Comparison of ENCODE assay signal across 19 cellular contexts in the genomic region with DNA sequence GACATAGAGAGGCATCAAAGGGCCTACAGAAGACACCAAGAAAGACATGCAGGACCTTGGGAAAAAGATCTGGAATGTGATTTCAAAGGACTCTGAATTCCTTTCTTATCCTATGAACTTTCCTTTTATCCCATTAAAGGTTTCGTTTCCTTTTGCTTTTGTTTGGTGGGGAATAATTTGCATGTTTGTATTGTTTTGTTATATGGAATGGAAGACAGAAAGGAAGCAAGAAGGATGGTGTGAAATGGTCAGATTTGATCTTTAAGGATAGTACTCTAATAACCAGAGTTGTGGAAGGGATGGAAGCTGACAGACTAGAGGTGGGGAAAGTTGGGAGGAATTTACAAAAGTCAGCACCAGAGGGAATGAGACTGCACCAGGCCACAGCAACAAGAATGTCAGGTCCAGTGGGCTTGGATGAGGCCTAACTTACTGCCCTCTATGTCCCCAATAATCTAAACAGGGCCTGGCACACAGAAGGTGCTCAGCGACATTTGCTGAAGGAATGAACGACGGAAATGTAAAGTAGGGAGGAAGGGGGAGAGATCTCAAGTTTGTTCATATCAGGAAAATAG.
DNase-seq lines count a peak whose midpoint lies in the region; ATAC-seq and TF ChIP-seq lines count a peak whose summit lies in the region.
"Had no signal": no experiment of that assay in that cellular context is flagged by ENCODE, and none has a peak within 500 bp of the region (broad histone marks: within the 10 kb centered on the region; RNA-seq: fewer than 3 reads in every experiment).

No MANE protein-coding gene starts in this region.

- no peak overlapping the region for H2BK5ac ChIP-seq in mesenchymal stem cell (ENCODE audit: low read depth, low read length, poor library complexity, severe bottlenecking)

- H3K4me2 ChIP-seq in mesenchymal stem cell (ENCODE audit: low read length, poor library complexity, severe bottlenecking), result no peak overlapping the region

- H2AFZ ChIP-seq in mesenchymal stem cell (ENCODE audit: low read depth, low read length), result no peak overlapping the region

- no peaks in the 10 kb centered on the region for H3K27me3 Mint-ChIP-seq in Calu3 (ENCODE audit: unreplicated experiment)

- H3K4me3 Mint-ChIP-seq in Calu3 (ENCODE audit: low read depth, unreplicated experiment), result no peak overlapping the region
- H3K4me3 Mint-ChIP-seq: B cell; CD8-positive, alpha-beta T cell had no signal

- no peak overlapping the region for H3K23ac ChIP-seq in mesenchymal stem cell (ENCODE audit: low read length in 2 of 2)

- H3K9me3 Mint-ChIP-seq in Calu3 (ENCODE audit: low read depth, unreplicated experiment), result no peaks in the 10 kb centered on the region

- no peak overlapping the region for H2BK120ac ChIP-seq in mesenchymal stem cell (ENCODE audit: low read depth, low read length)

- no peaks in the 10 kb centered on the region for H3K79me1 ChIP-seq in mesenchymal stem cell (replicated peaks; ENCODE audit: low read length, poor library complexity, severe bottlenecking)

- H3K27ac ChIP-seq in body of pancreas (peak overlapping the region in 3 of 4 donors; percentile 72 to 83 (median 74)), mesenchymal stem cell (ENCODE audit: low read length, poor library complexity, severe bottlenecking) (peak overlapping the region; percentile 3)
- H3K27ac ChIP-seq: C4-2B, RWPE1 had no signal

- BruUV-seq in Calu3 (replicated peaks; lab: Mats Ljungman, UMichigan), result no TSS peak

- H4K8ac ChIP-seq in mesenchymal stem cell (ENCODE audit: low read length), result no peak overlapping the region

- no peaks in the 10 kb centered on the region for H3K9me3 ChIP-seq in body of pancreas
- H3K9me3 ChIP-seq in mesenchymal stem cell (ENCODE audit: control insufficient read depth, low read length), result no peaks in the 10 kb centered on the region
- H3K9me3 ChIP-seq: MG63 had no signal

- no peak for TF ChIP-seq POLR2A in body of pancreas (IDR thresholded peaks at IDR 0.05)

- intact Hi-C loops in Calu3 (cut with micrococcal nuclease; ENCODE audit: unreplicated experiment) (no loop called here), body of pancreas (cut with DNase I) (no loop called here)

- no peaks in the 10 kb centered on the region for H3K36me3 Mint-ChIP-seq in Calu3 (ENCODE audit: insufficient read depth, unreplicated experiment)
- H3K36me3 Mint-ChIP-seq: CD8-positive, alpha-beta T cell had no signal

- CTCF ChIA-PET in Calu3 (lab: Charles Lee), result no interaction called here

- ATAC-seq in body of pancreas, result no peak
- ATAC-seq: CD8-positive, alpha-beta T cell had no signal

- H3K4me1 Mint-ChIP-seq in Calu3 (ENCODE audit: low read depth, unreplicated experiment), result peaks cover 36% of the 10 kb centered on the region
- H3K4me1 Mint-ChIP-seq: B cell had no signal

- no peak overlapping the region for H4K91ac ChIP-seq in mesenchymal stem cell (ENCODE audit: low read length)

- DNase-seq in Calu3 (no peak), body of pancreas (no peak), mesenchymal stem cell (no peak), NCI-H2029 treated with DMSO at 0.1 percent for 48 hours (lab: John Stamatoyannopoulos, UW) (no peak), COR-L47 (lab: John Stamatoyannopoulos, UW) (no peak), AG20443 (ENCODE audit: low spot score) (no peak), mesenteric fat pad (ENCODE audit: low spot score) (no peak)
- DNase-seq: CD8-positive, alpha-beta T cell; H7; Kasumi-1; MG63; NCI-H1694; NCI-H2081; NCI-H2227 treated with DMSO at 0.1 percent for 48 hours; NCI-H526 treated with DMSO at 0.1 percent for 48 hours; SHP77 had no signal

- no peak overlapping the region for H3K14ac ChIP-seq in mesenchymal stem cell (ENCODE audit: low read length in 2 of 2)

- H3K4me3 ChIP-seq in body of pancreas, result no peak overlapping the region
- no peak overlapping the region for H3K4me3 ChIP-seq in mesenchymal stem cell (ENCODE audit: insufficient read depth in 1 of 2, low read depth in 1 of 2, low read length in 2 of 2)
- H3K4me3 ChIP-seq: MG63 had no signal

- no peak overlapping the region for H3K4ac ChIP-seq in mesenchymal stem cell (ENCODE audit: low read depth in 1 of 2, low read length in 2 of 2)

- no peaks in the 10 kb centered on the region for H3K27me3 ChIP-seq in body of pancreas
- no peaks in the 10 kb centered on the region for H3K27me3 ChIP-seq in mesenchymal stem cell (ENCODE audit: control insufficient read depth in 1 of 2, insufficient read depth in 1 of 2, low read length in 2 of 2)
- H3K27me3 ChIP-seq: MG63 had no signal

- TF ChIP-seq CTCF in Calu3 (IDR thresholded peaks at IDR 0.05; ENCODE audit: unreplicated experiment), result no peak
- TF ChIP-seq CTCF in body of pancreas (IDR thresholded peaks at IDR 0.05), result no peak

- H2BK15ac ChIP-seq in mesenchymal stem cell (ENCODE audit: low read depth, poor library complexity, severe bottlenecking), result no peak overlapping the region

- H3K36me3 ChIP-seq in body of pancreas (replicated peaks in 1 of 2; ENCODE audit: insufficient read depth in 1 of 2, low read depth in 2 of 2) (no peaks in the 10 kb centered on the region), mesenchymal stem cell (ENCODE audit: control insufficient read depth in 1 of 2, insufficient read depth in 2 of 2, low read depth in 1 of 2, low read length in 2 of 2) (no peaks in the 10 kb centered on the region)
- H3K36me3 ChIP-seq: MG63 had no signal

- 78 to 81% methylated on average over 4 of the region's 4 CpGs for WGBS in body of pancreas, 2 donors
- WGBS in mesenchymal stem cell, result 55% methylated on average over 1 of the region's 4 CpGs

- H3K18ac ChIP-seq in mesenchymal stem cell (ENCODE audit: low read depth in 1 of 2, low read length in 2 of 2), result no peak overlapping the region

- H3K4me1 ChIP-seq in body of pancreas (peaks cover 24% of the 10 kb centered on the region), mesenchymal stem cell (ENCODE audit: control insufficient read depth, insufficient read depth, low read depth, low read length) (peaks cover 6% of the 10 kb centered on the region)

- H2AK5ac ChIP-seq in mesenchymal stem cell (ENCODE audit: low read length, severe bottlenecking), result peak overlapping the region; percentile 54

- no peak overlapping the region for H2BK12ac ChIP-seq in mesenchymal stem cell (ENCODE audit: low read length in 2 of 2)

- peak overlapping the region; percentile 39 for H3K27ac Mint-ChIP-seq in Calu3 (ENCODE audit: unreplicated experiment)
- H3K27ac Mint-ChIP-seq: B cell; CD8-positive, alpha-beta T cell had no signal

- H3K9ac ChIP-seq in mesenchymal stem cell (ENCODE audit: low read length), result peak overlapping the region; percentile 75
